Comparison of ENCODE assay signal across 2 cellular contexts in the genomic region with DNA sequence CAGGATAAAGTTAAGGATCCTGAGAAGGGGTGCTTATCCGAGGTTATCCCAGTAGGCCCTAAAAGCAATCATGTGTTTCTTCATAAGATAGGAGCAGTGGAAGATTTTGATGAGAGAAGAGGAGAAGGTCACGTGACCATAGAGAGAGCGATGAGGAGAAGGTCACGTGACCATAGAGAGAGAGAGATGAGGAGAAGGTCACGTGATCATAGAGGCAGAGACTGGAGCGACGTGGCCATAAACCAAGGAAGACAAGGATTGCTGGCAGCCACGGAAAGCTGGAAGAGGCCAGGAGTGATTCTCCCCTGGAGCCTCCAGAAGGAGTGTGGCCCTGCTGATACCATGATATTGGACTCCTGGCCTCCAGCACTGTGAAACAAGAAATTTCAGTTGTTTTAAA.
TF ChIP-seq lines count a peak whose summit lies in the region.

No MANE protein-coding gene starts in this region.

TF ChIP-seq in A549, 52 proteins besides CTCF, POLR2A, EP300 and RAD21:
- TF ChIP-seq, protein P1, sequence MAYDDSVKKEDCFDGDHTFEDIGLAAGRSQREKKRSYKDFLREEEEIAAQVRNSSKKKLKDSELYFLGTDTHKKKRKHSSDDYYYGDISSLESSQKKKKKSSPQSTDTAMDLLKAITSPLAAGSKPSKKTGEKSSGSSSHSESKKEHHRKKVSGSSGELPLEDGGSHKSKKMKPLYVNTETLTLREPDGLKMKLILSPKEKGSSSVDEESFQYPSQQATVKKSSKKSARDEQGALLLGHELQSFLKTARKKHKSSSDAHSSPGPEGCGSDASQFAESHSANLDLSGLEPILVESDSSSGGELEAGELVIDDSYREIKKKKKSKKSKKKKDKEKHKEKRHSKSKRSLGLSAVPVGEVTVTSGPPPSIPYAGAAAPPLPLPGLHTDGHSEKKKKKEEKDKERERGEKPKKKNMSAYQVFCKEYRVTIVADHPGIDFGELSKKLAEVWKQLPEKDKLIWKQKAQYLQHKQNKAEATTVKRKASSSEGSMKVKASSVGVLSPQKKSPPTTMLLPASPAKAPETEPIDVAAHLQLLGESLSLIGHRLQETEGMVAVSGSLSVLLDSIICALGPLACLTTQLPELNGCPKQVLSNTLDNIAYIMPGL (CRISPR knock-in tag; IDR thresholded peaks at IDR 0.05; ENCODE audit: borderline replicate concordance) = no peak
- TF ChIP-seq, protein P2, sequence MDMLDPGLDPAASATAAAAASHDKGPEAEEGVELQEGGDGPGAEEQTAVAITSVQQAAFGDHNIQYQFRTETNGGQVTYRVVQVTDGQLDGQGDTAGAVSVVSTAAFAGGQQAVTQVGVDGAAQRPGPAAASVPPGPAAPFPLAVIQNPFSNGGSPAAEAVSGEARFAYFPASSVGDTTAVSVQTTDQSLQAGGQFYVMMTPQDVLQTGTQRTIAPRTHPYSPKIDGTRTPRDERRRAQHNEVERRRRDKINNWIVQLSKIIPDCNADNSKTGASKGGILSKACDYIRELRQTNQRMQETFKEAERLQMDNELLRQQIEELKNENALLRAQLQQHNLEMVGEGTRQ (IDR thresholded peaks at IDR 0.05) = peak; percentile 92

TF ChIP-seq in K562, 482 proteins besides CTCF, POLR2A, EP300 and RAD21 (continued from another document and continues in another):
- TF ChIP-seq, protein P3, sequence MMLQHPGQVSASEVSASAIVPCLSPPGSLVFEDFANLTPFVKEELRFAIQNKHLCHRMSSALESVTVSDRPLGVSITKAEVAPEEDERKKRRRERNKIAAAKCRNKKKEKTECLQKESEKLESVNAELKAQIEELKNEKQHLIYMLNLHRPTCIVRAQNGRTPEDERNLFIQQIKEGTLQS (IDR thresholded peaks at IDR 0.05) = no peak
- TF ChIP-seq, protein P3 (CRISPR knock-in tag; conservative IDR thresholded peaks at IDR 0.05) = no peak
- TF ChIP-seq DIDO1 (tag; IDR thresholded peaks at IDR 0.05; ENCODE audit: low read depth) = peak; percentile 80; the same call in 1 of the 2 replicates
- no peak for TF ChIP-seq FOXJ2 (tag; IDR thresholded peaks at IDR 0.05)
- no peak for TF ChIP-seq FOXM1 (IDR thresholded peaks at IDR 0.05; ENCODE audit: low read depth)
- no peak for TF ChIP-seq FOXM1 (CRISPR knock-in tag; IDR thresholded peaks at IDR 0.05; ENCODE audit: low read depth)
- TF ChIP-seq SUPT5H (IDR thresholded peaks at IDR 0.05) = no peak
- TF ChIP-seq POLR2B (IDR thresholded peaks at IDR 0.05; ENCODE audit: low read depth, partially characterized antibody) = no peak
- TF ChIP-seq, protein P4, sequence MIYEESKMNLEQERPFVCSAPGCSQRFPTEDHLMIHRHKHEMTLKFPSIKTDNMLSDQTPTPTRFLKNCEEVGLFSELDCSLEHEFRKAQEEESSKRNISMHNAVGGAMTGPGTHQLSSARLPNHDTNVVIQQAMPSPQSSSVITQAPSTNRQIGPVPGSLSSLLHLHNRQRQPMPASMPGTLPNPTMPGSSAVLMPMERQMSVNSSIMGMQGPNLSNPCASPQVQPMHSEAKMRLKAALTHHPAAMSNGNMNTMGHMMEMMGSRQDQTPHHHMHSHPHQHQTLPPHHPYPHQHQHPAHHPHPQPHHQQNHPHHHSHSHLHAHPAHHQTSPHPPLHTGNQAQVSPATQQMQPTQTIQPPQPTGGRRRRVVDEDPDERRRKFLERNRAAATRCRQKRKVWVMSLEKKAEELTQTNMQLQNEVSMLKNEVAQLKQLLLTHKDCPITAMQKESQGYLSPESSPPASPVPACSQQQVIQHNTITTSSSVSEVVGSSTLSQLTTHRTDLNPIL (CRISPR knock-in tag; IDR thresholded peaks at IDR 0.05) = no peak
- TF ChIP-seq, protein P5, sequence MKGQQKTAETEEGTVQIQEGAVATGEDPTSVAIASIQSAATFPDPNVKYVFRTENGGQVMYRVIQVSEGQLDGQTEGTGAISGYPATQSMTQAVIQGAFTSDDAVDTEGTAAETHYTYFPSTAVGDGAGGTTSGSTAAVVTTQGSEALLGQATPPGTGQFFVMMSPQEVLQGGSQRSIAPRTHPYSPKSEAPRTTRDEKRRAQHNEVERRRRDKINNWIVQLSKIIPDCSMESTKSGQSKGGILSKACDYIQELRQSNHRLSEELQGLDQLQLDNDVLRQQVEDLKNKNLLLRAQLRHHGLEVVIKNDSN (CRISPR knock-in tag; IDR thresholded peaks at IDR 0.05) = peak; percentile 93
- no peak for TF ChIP-seq ZNF324 (CRISPR knock-in tag; IDR thresholded peaks at IDR 0.05)
- no peak for TF ChIP-seq FOXK2 (conservative IDR thresholded peaks at IDR 0.05 in 1 of 2, IDR thresholded peaks at IDR 0.05 in 1 of 2; ENCODE audit: low read depth in 2 of 2)
- TF ChIP-seq CBX5 (IDR thresholded peaks at IDR 0.05; ENCODE audit: borderline replicate concordance, low read depth) = no peak
- no peak for TF ChIP-seq ZC3H11A (IDR thresholded peaks at IDR 0.05; ENCODE audit: low read depth, low read length)
- TF ChIP-seq ZNF311 (CRISPR knock-in tag; IDR thresholded peaks at IDR 0.05) = no peak
- no peak for TF ChIP-seq ZNF780A (CRISPR knock-in tag; IDR thresholded peaks at IDR 0.05)
- TF ChIP-seq POLR2H (tag; IDR thresholded peaks at IDR 0.05; ENCODE audit: low read depth) = no peak
- TF ChIP-seq RAD51 (IDR thresholded peaks at IDR 0.05; ENCODE audit: borderline replicate concordance, low read depth) = peak; percentile 99
- TF ChIP-seq HMG20B (CRISPR knock-in tag; IDR thresholded peaks at IDR 0.05) = no peak
- peak; percentile 98 for TF ChIP-seq CBFA2T2 (conservative IDR thresholded peaks at IDR 0.05)
- TF ChIP-seq SIX5 (IDR thresholded peaks at IDR 0.05; ENCODE audit: borderline replicate concordance in 1 of 2, insufficient read depth in 1 of 2, low read depth in 1 of 2, low read length in 2 of 2) = no peak
- no peak for TF ChIP-seq SOX6 (IDR thresholded peaks at IDR 0.05)
- TF ChIP-seq, protein P6, sequence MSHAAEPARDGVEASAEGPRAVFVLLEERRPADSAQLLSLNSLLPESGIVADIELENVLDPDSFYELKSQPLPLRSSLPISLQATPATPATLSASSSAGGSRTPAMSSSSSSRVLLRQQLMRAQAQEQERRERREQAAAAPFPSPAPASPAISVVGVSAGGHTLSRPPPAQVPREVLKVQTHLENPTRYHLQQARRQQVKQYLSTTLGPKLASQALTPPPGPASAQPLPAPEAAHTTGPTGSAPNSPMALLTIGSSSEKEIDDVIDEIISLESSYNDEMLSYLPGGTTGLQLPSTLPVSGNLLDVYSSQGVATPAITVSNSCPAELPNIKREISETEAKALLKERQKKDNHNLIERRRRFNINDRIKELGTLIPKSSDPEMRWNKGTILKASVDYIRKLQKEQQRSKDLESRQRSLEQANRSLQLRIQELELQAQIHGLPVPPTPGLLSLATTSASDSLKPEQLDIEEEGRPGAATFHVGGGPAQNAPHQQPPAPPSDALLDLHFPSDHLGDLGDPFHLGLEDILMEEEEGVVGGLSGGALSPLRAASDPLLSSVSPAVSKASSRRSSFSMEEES (CRISPR knock-in tag; IDR thresholded peaks at IDR 0.05) = peak; percentile 98
- TF ChIP-seq ETV5 (CRISPR knock-in tag; IDR thresholded peaks at IDR 0.05; ENCODE audit: low read depth) = no peak
- TF ChIP-seq TARDBP (IDR thresholded peaks at IDR 0.05) = no peak
- no peak for TF ChIP-seq CXXC5 (CRISPR knock-in tag; IDR thresholded peaks at IDR 0.05)
- no peak for TF ChIP-seq ATF7 (IDR thresholded peaks at IDR 0.05)
- TF ChIP-seq, protein P7, sequence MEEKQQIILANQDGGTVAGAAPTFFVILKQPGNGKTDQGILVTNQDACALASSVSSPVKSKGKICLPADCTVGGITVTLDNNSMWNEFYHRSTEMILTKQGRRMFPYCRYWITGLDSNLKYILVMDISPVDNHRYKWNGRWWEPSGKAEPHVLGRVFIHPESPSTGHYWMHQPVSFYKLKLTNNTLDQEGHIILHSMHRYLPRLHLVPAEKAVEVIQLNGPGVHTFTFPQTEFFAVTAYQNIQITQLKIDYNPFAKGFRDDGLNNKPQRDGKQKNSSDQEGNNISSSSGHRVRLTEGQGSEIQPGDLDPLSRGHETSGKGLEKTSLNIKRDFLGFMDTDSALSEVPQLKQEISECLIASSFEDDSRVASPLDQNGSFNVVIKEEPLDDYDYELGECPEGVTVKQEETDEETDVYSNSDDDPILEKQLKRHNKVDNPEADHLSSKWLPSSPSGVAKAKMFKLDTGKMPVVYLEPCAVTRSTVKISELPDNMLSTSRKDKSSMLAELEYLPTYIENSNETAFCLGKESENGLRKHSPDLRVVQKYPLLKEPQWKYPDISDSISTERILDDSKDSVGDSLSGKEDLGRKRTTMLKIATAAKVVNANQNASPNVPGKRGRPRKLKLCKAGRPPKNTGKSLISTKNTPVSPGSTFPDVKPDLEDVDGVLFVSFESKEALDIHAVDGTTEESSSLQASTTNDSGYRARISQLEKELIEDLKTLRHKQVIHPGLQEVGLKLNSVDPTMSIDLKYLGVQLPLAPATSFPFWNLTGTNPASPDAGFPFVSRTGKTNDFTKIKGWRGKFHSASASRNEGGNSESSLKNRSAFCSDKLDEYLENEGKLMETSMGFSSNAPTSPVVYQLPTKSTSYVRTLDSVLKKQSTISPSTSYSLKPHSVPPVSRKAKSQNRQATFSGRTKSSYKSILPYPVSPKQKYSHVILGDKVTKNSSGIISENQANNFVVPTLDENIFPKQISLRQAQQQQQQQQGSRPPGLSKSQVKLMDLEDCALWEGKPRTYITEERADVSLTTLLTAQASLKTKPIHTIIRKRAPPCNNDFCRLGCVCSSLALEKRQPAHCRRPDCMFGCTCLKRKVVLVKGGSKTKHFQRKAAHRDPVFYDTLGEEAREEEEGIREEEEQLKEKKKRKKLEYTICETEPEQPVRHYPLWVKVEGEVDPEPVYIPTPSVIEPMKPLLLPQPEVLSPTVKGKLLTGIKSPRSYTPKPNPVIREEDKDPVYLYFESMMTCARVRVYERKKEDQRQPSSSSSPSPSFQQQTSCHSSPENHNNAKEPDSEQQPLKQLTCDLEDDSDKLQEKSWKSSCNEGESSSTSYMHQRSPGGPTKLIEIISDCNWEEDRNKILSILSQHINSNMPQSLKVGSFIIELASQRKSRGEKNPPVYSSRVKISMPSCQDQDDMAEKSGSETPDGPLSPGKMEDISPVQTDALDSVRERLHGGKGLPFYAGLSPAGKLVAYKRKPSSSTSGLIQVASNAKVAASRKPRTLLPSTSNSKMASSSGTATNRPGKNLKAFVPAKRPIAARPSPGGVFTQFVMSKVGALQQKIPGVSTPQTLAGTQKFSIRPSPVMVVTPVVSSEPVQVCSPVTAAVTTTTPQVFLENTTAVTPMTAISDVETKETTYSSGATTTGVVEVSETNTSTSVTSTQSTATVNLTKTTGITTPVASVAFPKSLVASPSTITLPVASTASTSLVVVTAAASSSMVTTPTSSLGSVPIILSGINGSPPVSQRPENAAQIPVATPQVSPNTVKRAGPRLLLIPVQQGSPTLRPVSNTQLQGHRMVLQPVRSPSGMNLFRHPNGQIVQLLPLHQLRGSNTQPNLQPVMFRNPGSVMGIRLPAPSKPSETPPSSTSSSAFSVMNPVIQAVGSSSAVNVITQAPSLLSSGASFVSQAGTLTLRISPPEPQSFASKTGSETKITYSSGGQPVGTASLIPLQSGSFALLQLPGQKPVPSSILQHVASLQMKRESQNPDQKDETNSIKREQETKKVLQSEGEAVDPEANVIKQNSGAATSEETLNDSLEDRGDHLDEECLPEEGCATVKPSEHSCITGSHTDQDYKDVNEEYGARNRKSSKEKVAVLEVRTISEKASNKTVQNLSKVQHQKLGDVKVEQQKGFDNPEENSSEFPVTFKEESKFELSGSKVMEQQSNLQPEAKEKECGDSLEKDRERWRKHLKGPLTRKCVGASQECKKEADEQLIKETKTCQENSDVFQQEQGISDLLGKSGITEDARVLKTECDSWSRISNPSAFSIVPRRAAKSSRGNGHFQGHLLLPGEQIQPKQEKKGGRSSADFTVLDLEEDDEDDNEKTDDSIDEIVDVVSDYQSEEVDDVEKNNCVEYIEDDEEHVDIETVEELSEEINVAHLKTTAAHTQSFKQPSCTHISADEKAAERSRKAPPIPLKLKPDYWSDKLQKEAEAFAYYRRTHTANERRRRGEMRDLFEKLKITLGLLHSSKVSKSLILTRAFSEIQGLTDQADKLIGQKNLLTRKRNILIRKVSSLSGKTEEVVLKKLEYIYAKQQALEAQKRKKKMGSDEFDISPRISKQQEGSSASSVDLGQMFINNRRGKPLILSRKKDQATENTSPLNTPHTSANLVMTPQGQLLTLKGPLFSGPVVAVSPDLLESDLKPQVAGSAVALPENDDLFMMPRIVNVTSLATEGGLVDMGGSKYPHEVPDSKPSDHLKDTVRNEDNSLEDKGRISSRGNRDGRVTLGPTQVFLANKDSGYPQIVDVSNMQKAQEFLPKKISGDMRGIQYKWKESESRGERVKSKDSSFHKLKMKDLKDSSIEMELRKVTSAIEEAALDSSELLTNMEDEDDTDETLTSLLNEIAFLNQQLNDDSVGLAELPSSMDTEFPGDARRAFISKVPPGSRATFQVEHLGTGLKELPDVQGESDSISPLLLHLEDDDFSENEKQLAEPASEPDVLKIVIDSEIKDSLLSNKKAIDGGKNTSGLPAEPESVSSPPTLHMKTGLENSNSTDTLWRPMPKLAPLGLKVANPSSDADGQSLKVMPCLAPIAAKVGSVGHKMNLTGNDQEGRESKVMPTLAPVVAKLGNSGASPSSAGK (IDR thresholded peaks at IDR 0.05) = peak; percentile 35; the same call in 1 of the 2 replicates
- no peak for TF ChIP-seq NR2C2 (CRISPR knock-in tag; IDR thresholded peaks at IDR 0.05)
- no peak for TF ChIP-seq NR2C2 (tag; IDR thresholded peaks at IDR 0.05)
- no peak for TF ChIP-seq ATF1 (CRISPR knock-in tag; IDR thresholded peaks at IDR 0.05)
- TF ChIP-seq ATF1 (tag; IDR thresholded peaks at IDR 0.05) = no peak
- TF ChIP-seq SAP30 (IDR thresholded peaks at IDR 0.05; ENCODE audit: borderline replicate concordance, insufficient read depth, low read depth, low read length, poor library complexity, severe bottlenecking) = no peak
- TF ChIP-seq MCM2 (IDR thresholded peaks at IDR 0.05; ENCODE audit: low read depth) = no peak
- peak; percentile 98 for TF ChIP-seq TOE1 (IDR thresholded peaks at IDR 0.05; ENCODE audit: borderline replicate concordance)
- TF ChIP-seq TOE1 (CRISPR knock-in tag; IDR thresholded peaks at IDR 0.05; ENCODE audit: borderline replicate concordance, low read depth) = no peak
- peak; percentile 35; the same call in 1 of the 2 replicates for TF ChIP-seq NR2C1 (IDR thresholded peaks at IDR 0.05)
- TF ChIP-seq NR2C1 (tag; IDR thresholded peaks at IDR 0.05) = no peak
- TF ChIP-seq SNRNP70 (optimal IDR thresholded peaks at IDR 0.05; ENCODE audit: low read depth, low read length) = no peak
- TF ChIP-seq IFI16 (CRISPR knock-in tag; IDR thresholded peaks at IDR 0.05) = no peak
- TF ChIP-seq, protein P2 (CRISPR knock-in tag; IDR thresholded peaks at IDR 0.05) = peak; percentile 92
- no peak for TF ChIP-seq MTA3 (IDR thresholded peaks at IDR 0.05; ENCODE audit: borderline replicate concordance)
